19 cellular contexts compared by ENCODE assay signal in the genomic region with DNA sequence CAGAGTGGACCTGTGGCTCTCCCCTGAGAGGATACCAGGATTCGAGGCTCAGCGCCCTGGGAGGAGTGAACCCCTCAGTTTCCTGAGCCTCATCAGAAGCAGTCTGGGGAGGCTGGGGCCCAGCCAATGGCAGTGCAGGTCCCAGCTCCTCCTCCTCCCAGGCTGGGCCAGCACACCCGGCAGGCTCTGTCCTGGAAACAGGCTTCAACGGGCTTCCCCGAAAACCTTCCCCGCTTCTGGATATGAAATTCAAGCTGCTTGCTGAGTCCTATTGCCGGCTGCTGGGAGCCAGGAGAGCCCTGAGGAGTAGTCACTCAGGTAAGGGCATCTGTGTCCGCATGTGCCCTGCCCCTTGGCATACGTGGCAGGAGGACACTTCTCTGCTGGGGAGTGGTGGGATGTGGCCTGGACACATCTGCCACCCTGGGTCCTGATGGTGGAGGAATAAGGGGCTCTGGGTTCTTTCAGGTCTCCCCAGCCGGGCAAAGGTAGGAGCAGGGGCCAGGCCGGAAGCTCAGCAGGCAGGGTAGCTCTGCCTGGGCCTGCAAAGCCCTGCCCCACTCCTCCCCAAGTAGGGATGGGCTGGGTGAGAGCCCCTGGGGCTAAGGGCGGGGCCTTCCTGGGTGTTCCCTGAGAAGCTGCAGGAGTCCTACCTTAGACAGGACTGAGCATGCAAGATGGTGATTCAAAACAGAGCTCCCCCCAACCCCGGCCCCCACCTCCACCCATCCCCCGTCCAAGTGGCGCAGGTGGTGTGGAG. TPM values are rescaled to one million over a fixed set of nuclear protein-coding genes. Genes with fewer than 3 reads are reported as not detected.
A peak's percentile ranks its signal among the peaks of the same experiment; 100 is the strongest.
DNase-seq lines count a peak whose midpoint lies in the region; ATAC-seq and TF ChIP-seq lines count a peak whose summit lies in the region.
"Had no signal": no experiment of that assay in that cellular context is flagged by ENCODE, and none has a peak within 500 bp of the region (broad histone marks: within the 10 kb centered on the region; RNA-seq: fewer than 3 reads in every experiment).

GJB5 (plus strand) TSS at position 170 of the 760 bp plus-strand sequence. CDS start 2,284 bp downstream, outside the sequence.

- H3K36me3 Mint-ChIP-seq in WTC11 (no peaks in the 10 kb centered on the region), type B pancreatic cell (no peaks in the 10 kb centered on the region)
- H3K36me3 Mint-ChIP-seq: activated naive CD8-positive, alpha-beta T cell treated with anti-CD3 and anti-CD28 coated beads for 36 hours; IgD-negative memory B cell; memory B cell; naive B cell had no signal

- H3K4me3 ChIP-seq in tibial nerve: no peak within 1 kb of the TSS
- H3K4me3 ChIP-seq in thyroid gland (replicated peaks in 1 of 3): no peak within 1 kb of the TSS
- H3K4me3 ChIP-seq: hepatocyte, right lobe of liver had no signal

- POLR2A ChIA-PET in WTC11 (lab: Charles Lee): no interaction called here

- H3K27me3 ChIP-seq in tibial nerve (no peaks in the 10 kb centered on the region), thyroid gland (no peaks in the 10 kb centered on the region)
- H3K27me3 ChIP-seq: hepatocyte, right lobe of liver had no signal

- peak; percentile 80 for ATAC-seq in WTC11
- ATAC-seq: right lobe of liver had no signal

- H3K9me3 ChIP-seq in tibial nerve (no peaks in the 10 kb centered on the region), thyroid gland (no peaks in the 10 kb centered on the region)
- H3K9me3 ChIP-seq: right lobe of liver had no signal

- TF ChIP-seq EP300 in tibial nerve (IDR thresholded peaks at IDR 0.05): no peak

- intact Hi-C loops in thyroid gland (cut with DNase I): no loop called here

- H3K4me1 Mint-ChIP-seq in WTC11 (peaks cover 21% of the 10 kb centered on the region), type B pancreatic cell (ENCODE audit: unreplicated experiment) (no peaks in the 10 kb centered on the region)
- H3K4me1 Mint-ChIP-seq: activated CD4-positive, alpha-beta T cell treated with anti-CD3 and anti-CD28 coated beads, Interleukin-2, amount 10 ng/mL, durations not matched to agents 7 days and 5 days; activated naive CD8-positive, alpha-beta T cell treated with anti-CD3 and anti-CD28 coated beads for 36 hours; memory B cell; naive B cell had no signal

- H3K36me3 ChIP-seq in tibial nerve: no peaks in the 10 kb centered on the region
- H3K36me3 ChIP-seq in thyroid gland: no peaks in the 10 kb centered on the region
- H3K36me3 ChIP-seq: right lobe of liver had no signal

- no peaks in the 10 kb centered on the region for H3K4me1 ChIP-seq in tibial nerve
- no peaks in the 10 kb centered on the region for H3K4me1 ChIP-seq in thyroid gland
- H3K4me1 ChIP-seq: right lobe of liver had no signal

- WGBS in tibial nerve, 2 donors: 47 to 63% methylated on average over 8 to 14 of the region's 15 CpGs
- WGBS in thyroid gland, 2 donors: 63 to 88% methylated on average over 3 to 12 of the region's 15 CpGs

- TF ChIP-seq POLR2A in tibial nerve (IDR thresholded peaks at IDR 0.05) (no peak), thyroid gland (IDR thresholded peaks at IDR 0.05) (no peak)

- TF ChIP-seq CTCF in WTC11 (IDR thresholded peaks at IDR 0.05) (no peak), type B pancreatic cell (conservative IDR thresholded peaks at IDR 0.05) (no peak), tibial nerve (IDR thresholded peaks at IDR 0.05) (no peak), thyroid gland (IDR thresholded peaks at IDR 0.05) (no peak)

- H3K27me3 Mint-ChIP-seq in WTC11 (ENCODE audit: low read depth): no peaks in the 10 kb centered on the region
- peaks cover 14% of the 10 kb centered on the region for H3K27me3 Mint-ChIP-seq in type B pancreatic cell
- H3K27me3 Mint-ChIP-seq: activated CD4-positive, alpha-beta T cell treated with anti-CD3 and anti-CD28 coated beads, Interleukin-2, amount 10 ng/mL, durations not matched to agents 7 days and 5 days; activated naive CD8-positive, alpha-beta T cell treated with anti-CD3 and anti-CD28 coated beads for 36 hours had no signal

- DNase-seq in LoVo (ENCODE audit: low spot score) (peak; percentile 78), WTC11 (ENCODE audit: low spot score) (peak; percentile 45), islet precursor cell (peak; percentile 79), type B pancreatic cell (ENCODE audit: extremely low spot score, unreplicated experiment) (no peak), tibial nerve (ENCODE audit: low spot score in 2 of 2) (no peak), thyroid gland (no peak)
- no peak for DNase-seq in activated CD4-positive, alpha-beta T cell treated with anti-CD3 and anti-CD28 coated beads for 48 hours
- DNase-seq: activated CD4-positive, alpha-beta T cell treated with anti-CD3 and anti-CD28 coated beads, Interleukin-2, amount 10 ng/mL, durations not matched to agents 7 days and 5 days; activated naive CD8-positive, alpha-beta T cell treated with anti-CD3 and anti-CD28 coated beads for 36 hours; CD4-positive, alpha-beta T cell; naive B cell; right lobe of liver had no signal

- CTCF ChIA-PET in WTC11 (lab: Charles Lee): interaction anchor here (0.5 to 5.8 kb wide), 14 partner anchors 9 to 112 kb away, joined by 3 to 45 read pairs (median 4); partner anchors contain the start of gene SMIM12

- H3K4me3 Mint-ChIP-seq in WTC11: no peak within 1 kb of the TSS
- peak within 1 kb of the TSS; percentile 47 for H3K4me3 Mint-ChIP-seq in type B pancreatic cell
- H3K4me3 Mint-ChIP-seq: activated CD4-positive, alpha-beta T cell treated with anti-CD3 and anti-CD28 coated beads, Interleukin-2, amount 10 ng/mL, durations not matched to agents 7 days and 5 days; activated naive CD8-positive, alpha-beta T cell treated with anti-CD3 and anti-CD28 coated beads for 36 hours; CD4-positive, alpha-beta T cell; IgD-negative memory B cell; memory B cell had no signal

- H3K27ac ChIP-seq in tibial nerve (no peak within 1 kb of the TSS), thyroid gland (no peak within 1 kb of the TSS)
- H3K27ac ChIP-seq: hepatocyte, right lobe of liver had no signal

- H3K9me3 Mint-ChIP-seq in WTC11 (0 out of 2 replicates have a peak, but pooled peaks cover 6% of the 10 kb centered on the region), type B pancreatic cell (peaks cover 6% of the 10 kb centered on the region)
- H3K9me3 Mint-ChIP-seq: activated CD4-positive, alpha-beta T cell treated with anti-CD3 and anti-CD28 coated beads, Interleukin-2, amount 10 ng/mL, durations not matched to agents 7 days and 5 days; activated naive CD8-positive, alpha-beta T cell treated with anti-CD3 and anti-CD28 coated beads for 36 hours; activated T-helper 2 cell treated with anti-CD3 and anti-CD28 coated beads, Interferon-gamma antibody, Interleukin-2, Interleukin-4, amounts not matched to agents 10 μg/mL and 5 μg/mL and 100 μg/mL, durations not matched to agents 14 hours and 24 hours and 36 hours; CD4-positive, alpha-beta T cell had no signal

- H3K27ac Mint-ChIP-seq in WTC11 (peak within 1 kb of the TSS; percentile 33; the same call in 1 of the 2 replicates), type B pancreatic cell (peak within 1 kb of the TSS; percentile 86)
- H3K27ac Mint-ChIP-seq: activated CD4-positive, alpha-beta T cell treated with anti-CD3 and anti-CD28 coated beads, Interleukin-2, amount 10 ng/mL, durations not matched to agents 7 days and 5 days; activated naive CD8-positive, alpha-beta T cell treated with anti-CD3 and anti-CD28 coated beads for 36 hours; activated T-helper 2 cell treated with anti-CD3 and anti-CD28 coated beads, Interferon-gamma antibody, Interleukin-2, Interleukin-4, amounts not matched to agents 10 μg/mL and 5 μg/mL and 100 μg/mL, durations not matched to agents 14 hours and 24 hours and 36 hours; CD4-positive, alpha-beta T cell; IgD-negative memory B cell; memory B cell had no signal

TF ChIP-seq in WTC11, 78 proteins besides CTCF, POLR2A, EP300 and RAD21:
- no peak for TF ChIP-seq ZNF416 (CRISPR knock-in tag; IDR thresholded peaks at IDR 0.05)
- TF ChIP-seq ATF2 (CRISPR knock-in tag; IDR thresholded peaks at IDR 0.05; ENCODE audit: borderline replicate concordance, low read depth): no peak
- TF ChIP-seq CBFB (CRISPR knock-in tag; IDR thresholded peaks at IDR 0.05; ENCODE audit: low read depth): no peak
- no peak for TF ChIP-seq OVOL2 (CRISPR knock-in tag; IDR thresholded peaks at IDR 0.05; ENCODE audit: borderline replicate concordance)

RNA-seq across cellular contexts. Expression of gene GJB5, which starts in this region (rescaled TPM):
- total RNA-seq in WTC11 (2021) (0.55 to 0.96 TPM (median 0.89 TPM) in 3 replicates), type B pancreatic cell (ENCODE audit: low replicate concordance) (2.0 and 7.5 TPM in 2 replicates), tibial nerve (1 to 10 TPM in 1 of 4 donors, under 1 TPM in 1, not detected in 2; 0.22 to 1.0 TPM), thyroid gland (not detected)
- total RNA-seq: activated CD4-positive, alpha-beta T cell treated with anti-CD3 and anti-CD28 coated beads, Interleukin-2, amount 10 ng/mL, durations not matched to agents 7 days and 5 days; activated naive CD8-positive, alpha-beta T cell treated with anti-CD3 and anti-CD28 coated beads for 36 hours; activated T-helper 2 cell treated with anti-CD3 and anti-CD28 coated beads, Interferon-gamma antibody, Interleukin-2, Interleukin-4, amounts not matched to agents 10 μg/mL and 5 μg/mL and 100 μg/mL, durations not matched to agents 14 hours and 24 hours and 36 hours; CD4-positive, alpha-beta T cell; kidney epithelial cell; NCI-H460; osteocyte; right lobe of liver had no signal

Comparison
In these comparisons a context has a peak if more than half of its experiments do, and no peak if none do; other contexts are left out.
1. Peak in DNase-seq and ATAC-seq in WTC11; RNA of the gene not detected or under 1 TPM.
2. DNase-seq: peak in LoVo (single experiment) and islet precursor cell (single experiment); none in type B pancreatic cell (single experiment), tibial nerve (0 of 2), thyroid gland (0 of 2) and activated CD4-positive, alpha-beta T cell treated with anti-CD3 and anti-CD28 coated beads for 48 hours (single experiment).